8 cellular contexts compared by ENCODE assay signal in the genomic region with DNA sequence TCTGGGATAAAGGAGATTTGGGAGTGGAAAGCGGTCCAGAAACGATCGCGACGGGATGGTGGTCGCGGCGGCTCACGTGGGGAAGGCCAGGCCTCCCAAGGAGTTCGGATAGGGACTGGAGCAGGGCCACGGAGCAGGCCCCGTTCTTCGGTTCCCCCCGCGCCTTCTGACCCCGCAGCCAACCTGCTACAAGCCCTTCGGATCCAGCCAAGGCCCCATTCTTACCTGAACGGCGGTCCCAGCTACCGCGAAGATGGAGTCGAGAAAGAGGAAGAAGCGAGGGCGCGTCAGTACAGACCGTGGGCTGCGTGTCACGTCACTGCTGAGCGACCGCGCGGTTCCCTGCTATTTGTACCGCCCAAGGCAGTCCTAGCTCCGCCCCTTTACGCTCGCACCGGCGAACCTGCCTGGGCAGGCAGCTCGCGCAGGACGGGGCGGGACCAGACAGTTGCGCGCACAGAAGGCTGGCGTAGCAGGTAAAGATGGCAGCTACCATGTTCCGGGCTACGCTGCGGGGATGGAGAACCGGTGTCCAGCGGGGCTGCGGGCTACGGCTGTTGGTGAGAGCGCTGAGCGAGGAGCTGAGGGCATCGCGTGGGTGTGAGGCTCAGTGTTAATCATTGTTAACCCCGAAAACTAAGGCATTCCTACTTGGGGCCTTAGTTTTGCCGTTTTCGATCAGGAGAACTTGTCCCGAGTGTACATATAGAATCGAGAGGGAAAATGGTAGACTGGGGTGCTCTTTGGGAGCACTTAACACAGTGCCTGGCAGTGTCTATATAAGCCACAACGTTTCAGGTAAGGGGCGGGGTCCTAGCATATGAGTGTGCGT.
A peak's percentile ranks its signal among the peaks of the same experiment; 100 is the strongest.
DNase-seq lines count a peak whose midpoint lies in the region; ATAC-seq lines count a peak whose summit lies in the region.

A gene (minus strand): TSS at position 270 of the 832 bp plus-strand sequence. CDS start 321 bp downstream, outside the sequence.
A gene (plus strand): TSS at position 457 of the 832 bp plus-strand sequence. CDS start 26 bp downstream, at position 483.

- peak within 1 kb of the TSS; percentile 90 for H3K27ac ChIP-seq in cingulate gyrus (ENCODE audit: low read depth, low read length)
- H3K27ac ChIP-seq in layer of hippocampus (ENCODE audit: low read depth, low read length), result peak within 1 kb of the TSS; percentile 88

- no peaks in the 10 kb centered on the region for H3K27me3 ChIP-seq in layer of hippocampus (ENCODE audit: control insufficient read depth, insufficient read depth, low read length)

- peak; percentile 99 for DNase-seq in Ammon's horn (ENCODE audit: low spot score)
- peak; percentile 96 for DNase-seq in GM19238 (ENCODE audit: insufficient read length, low spot score)
- DNase-seq in NCI-H524 treated with DMSO at 0.1 percent for 48 hours (lab: John Stamatoyannopoulos, UW), result peak; percentile 76
- DNase-seq in activated CD4-positive, alpha-beta T cell treated with anti-CD3 and anti-CD28 coated beads for 4 hours, result peak; percentile 99
- DNase-seq in stimulated activated CD4-positive, alpha-beta T cell treated with anti-CD3 and anti-CD28 coated beads, Interleukin-1b, Interleukin-23, amount 100 ng/mL, for 4 hours (ENCODE audit: low read depth in 2 of 2), result peak; percentile 96 to 97

- ATAC-seq in HG03442 (IDR thresholded peaks at IDR 0.05; ENCODE audit: unreplicated experiment), result peak; percentile 70

Comparison
In these comparisons a context has a peak if more than half of its experiments do, and no peak if none do; other contexts are left out.
1. Peak in every context shown above with its lines: DNase-seq, ATAC-seq and H3K27ac ChIP-seq.